In the genomic region with DNA sequence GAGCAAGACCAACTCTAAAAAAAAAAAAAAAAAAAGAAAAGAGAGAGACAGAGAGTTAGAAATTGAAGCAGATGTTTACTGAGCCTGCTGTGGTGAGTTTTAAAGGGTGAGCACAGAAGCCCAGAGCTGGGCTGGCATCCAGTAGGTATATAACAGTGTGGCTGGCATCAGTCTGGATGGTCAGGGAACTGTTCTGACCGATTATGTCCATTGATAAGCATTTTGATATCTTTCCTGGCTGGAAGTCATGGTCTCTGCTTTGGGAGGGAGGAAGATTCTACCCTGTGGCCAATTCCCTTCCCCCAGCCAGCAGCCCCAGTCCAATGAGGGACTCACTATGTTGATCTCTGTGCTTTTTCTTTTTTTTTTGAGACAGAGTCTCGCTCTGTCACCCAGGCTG, we compare ENCODE assay signal across 17 cellular contexts.
"Had no signal": no experiment of that assay in that cellular context is flagged by ENCODE, and none has a peak within 500 bp of the region (broad histone marks: within the 10 kb centered on the region; RNA-seq: fewer than 3 reads in every experiment).

No MANE protein-coding gene starts in this region.

- H3K36me3 ChIP-seq: esophagus squamous epithelium, lower lobe of right lung, ovary, stomach had no signal

- H3K9me3 Mint-ChIP-seq: activated CD4-positive, alpha-beta T cell treated with anti-CD3 and anti-CD28 coated beads, Interleukin-2, amount 10 ng/mL, durations not matched to agents 7 days and 5 days; immature natural killer cell; naive B cell; T-helper 2 cell treated with Interferon-gamma antibody and Interleukin-4, amounts not matched to agents 5 μg/mL and 100 μg/mL, for 36 hours had no signal

- DNase-seq: activated CD4-positive, alpha-beta T cell treated with anti-CD3 and anti-CD28 coated beads, Interleukin-2, amount 10 ng/mL, durations not matched to agents 7 days and 5 days; activated gamma-delta T cell treated with Interleukin-2 at 50 U/mL for 16 hours; amygdala; body of pancreas; cortex of kidney; effector CD4-positive, alpha-beta T cell; esophagus squamous epithelium; immature natural killer cell; lower lobe of right lung; naive B cell; ovary; stimulated activated CD4-positive, alpha-beta T cell treated with anti-CD3 and anti-CD28 coated beads, Interleukin-12 subunit alpha, Interleukin-12 subunit beta, amount 100 ng/mL, for 4 hours; stimulated activated CD4-positive, alpha-beta T cell treated with anti-CD3 and anti-CD28 coated beads, Interleukin-2, amount 100 ng/mL, for 24 hours; stomach; testis had no signal

- H3K27ac Mint-ChIP-seq: activated CD4-positive, alpha-beta T cell treated with anti-CD3 and anti-CD28 coated beads, Interleukin-2, amount 10 ng/mL, durations not matched to agents 7 days and 5 days; activated naive CD8-positive, alpha-beta T cell; immature natural killer cell; T-helper 2 cell treated with Interferon-gamma antibody and Interleukin-4, amounts not matched to agents 5 μg/mL and 100 μg/mL, for 36 hours had no signal

- H3K4me3 Mint-ChIP-seq: activated CD4-positive, alpha-beta T cell treated with anti-CD3 and anti-CD28 coated beads, Interleukin-2, amount 10 ng/mL, durations not matched to agents 7 days and 5 days; activated naive CD8-positive, alpha-beta T cell; immature natural killer cell; naive B cell; T-helper 2 cell treated with Interferon-gamma antibody and Interleukin-4, amounts not matched to agents 5 μg/mL and 100 μg/mL, for 36 hours had no signal

- H3K4me1 Mint-ChIP-seq: activated CD4-positive, alpha-beta T cell treated with anti-CD3 and anti-CD28 coated beads, Interleukin-2, amount 10 ng/mL, durations not matched to agents 7 days and 5 days; immature natural killer cell had no signal

- ATAC-seq: body of pancreas, lower lobe of right lung had no signal

- H3K4me3 ChIP-seq: body of pancreas, esophagus squamous epithelium, lower lobe of right lung, ovary, stomach, testis had no signal

- H3K36me3 Mint-ChIP-seq: activated naive CD8-positive, alpha-beta T cell; immature natural killer cell; naive B cell had no signal

- H3K4me1 ChIP-seq: body of pancreas, stomach had no signal

- H3K27me3 ChIP-seq: body of pancreas, ovary, stomach, testis had no signal

- H3K27ac ChIP-seq: lower lobe of right lung, ovary, testis had no signal

- H3K9me3 ChIP-seq: body of pancreas, esophagus squamous epithelium, lower lobe of right lung, ovary, stomach, testis had no signal

- H3K27me3 Mint-ChIP-seq: activated CD4-positive, alpha-beta T cell treated with anti-CD3 and anti-CD28 coated beads, Interleukin-2, amount 10 ng/mL, durations not matched to agents 7 days and 5 days had no signal
